Comparison of ENCODE assay signal across 2 cellular contexts in the genomic region with DNA sequence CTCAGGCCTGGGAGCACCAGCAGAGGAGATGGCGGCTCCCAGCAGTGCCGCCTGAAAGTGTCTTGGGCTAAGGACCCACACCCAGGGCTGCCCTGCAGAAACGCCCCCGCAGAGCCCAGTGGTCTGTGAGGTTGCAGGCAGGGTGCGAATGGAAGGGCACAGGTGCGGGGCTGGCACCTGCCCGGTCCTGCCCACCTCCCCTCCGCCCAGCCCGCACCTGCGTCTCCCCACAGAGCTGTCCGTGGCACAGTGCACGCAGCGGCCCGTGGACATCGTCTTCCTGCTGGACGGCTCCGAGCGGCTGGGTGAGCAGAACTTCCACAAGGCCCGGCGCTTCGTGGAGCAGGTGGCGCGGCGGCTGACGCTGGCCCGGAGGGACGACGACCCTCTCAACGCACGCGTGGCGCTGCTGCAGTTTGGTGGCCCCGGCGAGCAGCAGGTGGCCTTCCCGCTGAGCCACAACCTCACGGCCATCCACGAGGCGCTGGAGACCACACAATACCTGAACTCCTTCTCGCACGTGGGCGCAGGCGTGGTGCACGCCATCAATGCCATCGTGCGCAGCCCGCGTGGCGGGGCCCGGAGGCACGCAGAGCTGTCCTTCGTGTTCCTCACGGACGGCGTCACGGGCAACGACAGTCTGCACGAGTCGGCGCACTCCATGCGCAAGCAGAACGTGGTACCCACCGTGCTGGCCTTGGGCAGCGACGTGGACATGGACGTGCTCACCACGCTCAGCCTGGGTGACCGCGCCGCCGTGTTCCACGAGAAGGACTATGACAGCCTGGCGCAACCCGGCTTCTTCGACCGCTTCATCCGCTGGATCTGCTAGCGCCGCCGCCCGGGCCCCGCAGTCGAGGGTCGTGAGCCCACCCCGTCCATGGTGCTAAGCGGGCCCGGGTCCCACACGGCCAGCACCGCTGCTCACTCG.
A peak's percentile ranks its signal among the peaks of the same experiment; 100 is the strongest.
TF ChIP-seq lines count a peak whose summit lies in the region.

No MANE protein-coding gene starts in this region.

TF ChIP-seq in GM23338, 12 proteins besides CTCF, POLR2A, EP300 and RAD21:
- TF ChIP-seq ZNF114 (CRISPR knock-in tag; IDR thresholded peaks at IDR 0.05) (no peak), POLR2AphosphoS5 (IDR thresholded peaks at IDR 0.05; ENCODE audit: low read depth) (peak; percentile 24; the same call in 1 of the 2 replicates)
TF ChIP-seq in GM23338: peak in this region for 1.

TF ChIP-seq in K562, 482 proteins besides CTCF, POLR2A, EP300 and RAD21:
- TF ChIP-seq BRD9 (IDR thresholded peaks at IDR 0.05; ENCODE audit: low read depth, partially characterized antibody) (no peak), SAFB (IDR thresholded peaks at IDR 0.05; ENCODE audit: borderline replicate concordance, low read depth, low read length) (0 out of 2 replicates have a peak, but pooled peaks have one; percentile 36), ZFP30 (CRISPR knock-in tag; IDR thresholded peaks at IDR 0.05; ENCODE audit: borderline replicate concordance) (no peak), MAX (CRISPR knock-in tag; IDR thresholded peaks at IDR 0.05) (0 out of 2 replicates have a peak, but pooled peaks have one; percentile 21), E2F6 (IDR thresholded peaks at IDR 0.05; ENCODE audit: borderline replicate concordance in 1 of 2, extremely low read depth in 1 of 2, insufficient read depth in 1 of 2, insufficient read length in 1 of 2, low read depth in 1 of 2, low read length in 1 of 2, poor library complexity in 1 of 2, severe bottlenecking in 1 of 2) (peak in 1 of 2 experiments; percentile 13), SRSF9 (IDR thresholded peaks at IDR 0.05; ENCODE audit: borderline replicate concordance, low read depth, low read length) (no peak), EZH2 (IDR thresholded peaks at IDR 0.05; ENCODE audit: borderline replicate concordance, low read depth, low read length) (no peak), HNRNPL (IDR thresholded peaks at IDR 0.05; ENCODE audit: low read depth, low read length) (0 out of 2 replicates have a peak, but pooled peaks have one; percentile 7), ZNF324 (CRISPR knock-in tag; IDR thresholded peaks at IDR 0.05) (no peak), JUNB (CRISPR knock-in tag; conservative IDR thresholded peaks at IDR 0.05) (no peak), ZNF766 (CRISPR knock-in tag; conservative IDR thresholded peaks at IDR 0.05) (no peak), ZNF592 (IDR thresholded peaks at IDR 0.05) (no peak), FIP1L1 (IDR thresholded peaks at IDR 0.05; ENCODE audit: low read depth, low read length, poor library complexity, severe bottlenecking) (no peak)
- TF ChIP-seq, protein P1, sequence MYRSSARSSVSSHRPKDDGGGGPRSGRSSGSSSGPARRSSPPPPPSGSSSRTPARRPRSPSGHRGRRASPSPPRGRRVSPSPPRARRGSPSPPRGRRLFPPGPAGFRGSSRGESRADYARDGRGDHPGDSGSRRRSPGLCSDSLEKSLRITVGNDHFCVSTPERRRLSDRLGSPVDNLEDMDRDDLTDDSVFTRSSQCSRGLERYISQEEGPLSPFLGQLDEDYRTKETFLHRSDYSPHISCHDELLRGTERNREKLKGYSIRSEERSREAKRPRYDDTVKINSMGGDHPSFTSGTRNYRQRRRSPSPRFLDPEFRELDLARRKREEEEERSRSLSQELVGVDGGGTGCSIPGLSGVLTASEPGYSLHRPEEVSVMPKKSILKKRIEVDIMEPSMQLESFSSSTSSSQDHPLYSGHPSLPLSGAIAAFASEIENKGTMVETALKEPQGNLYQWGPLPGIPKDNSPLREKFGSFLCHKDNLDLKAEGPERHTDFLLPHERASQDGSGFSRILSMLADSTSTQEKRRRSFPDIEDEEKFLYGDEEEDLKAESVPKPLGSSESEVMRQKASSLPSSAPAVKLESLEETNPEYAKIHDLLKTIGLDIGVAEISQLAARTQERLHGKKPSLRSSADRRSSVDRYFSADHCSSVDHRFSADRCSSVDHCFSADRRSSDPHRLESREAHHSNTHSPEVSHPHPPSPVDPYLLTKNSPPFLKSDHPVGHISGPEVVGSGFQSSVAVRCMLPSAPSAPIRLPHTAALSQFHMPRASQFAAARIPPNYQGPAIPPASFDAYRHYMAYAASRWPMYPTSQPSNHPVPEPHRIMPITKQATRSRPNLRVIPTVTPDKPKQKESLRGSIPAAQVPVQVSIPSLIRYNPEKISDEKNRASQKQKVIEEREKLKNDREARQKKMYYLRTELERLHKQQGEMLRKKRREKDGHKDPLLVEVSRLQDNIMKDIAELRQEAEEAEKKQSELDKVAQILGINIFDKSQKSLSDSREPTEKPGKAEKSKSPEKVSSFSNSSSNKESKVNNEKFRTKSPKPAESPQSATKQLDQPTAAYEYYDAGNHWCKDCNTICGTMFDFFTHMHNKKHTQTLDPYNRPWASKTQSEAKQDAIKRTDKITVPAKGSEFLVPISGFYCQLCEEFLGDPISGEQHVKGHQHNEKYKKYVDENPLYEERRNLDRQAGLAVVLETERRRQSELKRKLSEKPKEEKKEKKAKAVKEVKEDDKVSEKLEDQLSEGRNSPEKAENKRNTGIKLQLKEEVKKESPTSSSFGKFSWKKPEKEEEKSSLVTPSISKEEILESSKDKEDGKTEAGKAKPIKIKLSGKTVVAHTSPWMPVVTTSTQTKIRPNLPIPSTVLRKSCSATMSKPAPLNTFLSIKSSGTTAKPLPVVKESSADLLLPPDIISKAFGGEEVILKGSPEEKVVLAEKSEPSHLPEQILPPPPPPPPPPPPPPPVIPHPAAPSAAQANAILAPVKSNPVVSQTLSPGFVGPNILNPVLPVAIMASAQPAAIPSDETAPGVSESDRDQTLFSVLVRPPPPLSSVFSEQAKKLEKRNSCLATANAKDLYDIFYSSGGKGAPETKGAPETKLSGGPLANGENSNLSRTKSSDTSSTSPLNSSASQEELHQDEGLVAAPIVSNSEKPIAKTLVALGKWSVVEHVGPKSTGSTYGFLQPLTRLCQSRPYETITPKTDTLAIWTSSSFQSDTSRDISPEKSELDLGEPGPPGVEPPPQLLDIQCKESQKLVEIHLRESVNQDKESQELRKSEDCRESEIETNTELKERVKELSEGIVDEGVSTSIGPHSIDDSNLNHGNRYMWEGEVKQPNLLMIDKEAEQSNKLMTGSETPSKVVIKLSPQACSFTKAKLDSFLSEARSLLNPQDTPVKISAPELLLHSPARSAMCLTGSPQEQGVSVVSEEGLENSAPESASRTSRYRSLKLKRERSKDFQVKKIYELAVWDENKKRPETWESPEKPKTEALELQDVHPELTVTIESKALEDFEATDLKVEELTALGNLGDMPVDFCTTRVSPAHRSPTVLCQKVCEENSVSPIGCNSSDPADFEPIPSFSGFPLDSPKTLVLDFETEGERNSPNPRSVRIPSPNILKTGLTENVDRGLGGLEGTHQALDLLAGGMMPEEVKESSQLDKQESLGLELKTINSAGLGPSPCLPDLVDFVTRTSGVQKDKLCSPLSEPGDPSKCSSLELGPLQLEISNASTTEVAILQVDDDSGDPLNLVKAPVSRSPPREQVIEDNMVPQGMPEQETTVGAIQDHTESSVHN (IDR thresholded peaks at IDR 0.05; ENCODE audit: borderline replicate concordance in 1 of 2, low read depth in 1 of 2), result no peak
TF ChIP-seq in K562: peak in this region for 4.
